Comparison of ENCODE assay signal across 11 cellular contexts in the genomic region with DNA sequence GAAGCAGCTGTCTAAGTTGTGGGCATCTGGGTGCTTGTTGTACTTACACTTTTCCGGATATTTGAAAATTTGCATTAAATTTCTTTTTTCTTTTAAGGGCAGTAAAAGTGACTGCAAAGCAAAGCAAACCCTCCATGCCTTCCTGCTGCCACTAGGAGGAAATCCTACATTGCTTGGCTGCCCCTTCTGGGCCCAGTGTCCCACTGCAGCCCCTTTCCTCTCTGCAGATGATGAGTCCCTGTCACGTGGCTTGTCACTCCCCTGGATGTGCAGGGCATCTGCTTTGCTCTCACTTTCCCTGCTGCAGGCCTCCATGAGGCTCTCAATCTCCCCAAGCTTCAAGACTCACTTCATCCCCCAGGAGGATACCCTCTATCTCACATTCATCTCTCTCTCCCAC. TPM values are rescaled to one million over a fixed set of nuclear protein-coding genes. Genes with fewer than 3 reads are reported as not detected.
A peak's percentile ranks its signal among the peaks of the same experiment; 100 is the strongest.
DNase-seq lines count a peak whose midpoint lies in the region; ATAC-seq and TF ChIP-seq lines count a peak whose summit lies in the region.
"Had no signal": no experiment of that assay in that cellular context is flagged by ENCODE, and none has a peak within 500 bp of the region (broad histone marks: within the 10 kb centered on the region; RNA-seq: fewer than 3 reads in every experiment).

No MANE protein-coding gene starts in this region.

- no peaks in the 10 kb centered on the region for H4K20me1 ChIP-seq in GM23248 (ENCODE audit: insufficient read depth)

- no peak for ATAC-seq in HG02938 (IDR thresholded peaks at IDR 0.05; ENCODE audit: unreplicated experiment)
- no peak for ATAC-seq in GM21515 (IDR thresholded peaks at IDR 0.05; ENCODE audit: unreplicated experiment)

- no peak overlapping the region for H3K9ac ChIP-seq in GM23248

- in situ Hi-C loops in GM23248 (cut with MboI), result no loop called here

- TF ChIP-seq CTCF in fibroblast of villous mesenchyme (IDR thresholded peaks at IDR 0.05; ENCODE audit: insufficient read depth, low read depth, low read length) (peak; percentile 30), uterus (IDR thresholded peaks at IDR 0.05) (no peak), breast epithelium (IDR thresholded peaks at IDR 0.05) (no peak)

- WGBS in GM23248 (ENCODE audit: low coverage in 1 of 2, low lambda C conversion rate in 2 of 2, missing lambda C conversion rate in 2 of 2), 2 experiments, result 10 to 22% methylated on average over 1 to 2 of the region's 2 CpGs

- no peaks in the 10 kb centered on the region for H3K79me2 ChIP-seq in GM23248 (ENCODE audit: insufficient read depth)

- no peaks in the 10 kb centered on the region for H3K36me3 ChIP-seq in GM23248 (ENCODE audit: low read depth)
- no peaks in the 10 kb centered on the region for H3K36me3 ChIP-seq in uterus
- H3K36me3 ChIP-seq in breast epithelium, result no peaks in the 10 kb centered on the region

- no peak overlapping the region for H2AFZ ChIP-seq in GM23248

- no peaks in the 10 kb centered on the region for H3K27me3 ChIP-seq in GM23248 (replicated peaks; ENCODE audit: insufficient read depth)
- H3K27me3 ChIP-seq in uterus, result no peaks in the 10 kb centered on the region
- peaks cover 0 to 13% of the 10 kb centered on the region in 2 donors for H3K27me3 ChIP-seq in breast epithelium

- H3K4me3 ChIP-seq in GM23248 (no peak overlapping the region), fibroblast of villous mesenchyme (ENCODE audit: low read depth, low read length) (no peak overlapping the region), uterus (no peak overlapping the region), breast epithelium (no peak overlapping the region)

- intact Hi-C loops in uterus (cut with DNase I; ENCODE audit: low total_unique reads) (no loop called here), breast epithelium (cut with DNase I; ENCODE audit: low total_unique reads) (no loop called here)

- H3K9me2 ChIP-seq in GM23248 (ENCODE audit: insufficient read depth), result no peaks in the 10 kb centered on the region

- H3K27ac ChIP-seq in GM23248 (no peak overlapping the region), uterus (no peak overlapping the region), breast epithelium (no peak overlapping the region)

- H3K9me3 ChIP-seq in GM23248 (ENCODE audit: low read depth) (no peaks in the 10 kb centered on the region), uterus (no peaks in the 10 kb centered on the region), breast epithelium (no peaks in the 10 kb centered on the region)

- no peak overlapping the region for H3K4me2 ChIP-seq in GM23248 (ENCODE audit: unreplicated experiment)

- peak; percentile 18 for DNase-seq in AG08395 (ENCODE audit: low spot score)
- DNase-seq in GM23248, result peak; percentile 43
- peak; percentile 39 for DNase-seq in RPMI8226
- DNase-seq in fibroblast of villous mesenchyme (ENCODE audit: low read depth), result peak; percentile 8
- no peak for DNase-seq in uterus
- no peak for DNase-seq in breast epithelium (ENCODE audit: low spot score in 2 of 2)
- DNase-seq: activated CD4-positive, CD25-positive, alpha-beta regulatory T cell; hippocampal formation; posterior cingulate gyrus had no signal

- TF ChIP-seq POLR2A in uterus (IDR thresholded peaks at IDR 0.05) (no peak), breast epithelium (IDR thresholded peaks at IDR 0.05) (no peak)

- no peaks in the 10 kb centered on the region for H3F3A ChIP-seq in GM23248 (ENCODE audit: insufficient read depth)

- H3K4me1 ChIP-seq in GM23248 (ENCODE audit: insufficient read depth) (no peaks in the 10 kb centered on the region), uterus (no peaks in the 10 kb centered on the region), breast epithelium (no peaks in the 10 kb centered on the region)

RNA-seq across cellular contexts. Expression of gene TSR2, which starts 12.7 kb away (rescaled TPM):
- 19.6 and 22.1 TPM in 2 replicates for total RNA-seq in GM23248 (2014; rRNA removed; shearing (Covaris generic))
- 42.4 TPM in 2 replicates for polyA plus RNA-seq in GM23248 (2016; fragmentation: Nextera tagmentation; extraction: Ambion mirVana)
- total RNA-seq in fibroblast of villous mesenchyme (9.3 and 12.1 TPM in 2 replicates), uterus (10 to 100 TPM in 3 of 4 donors, 1 to 10 TPM in 1; 5.6 to 46.3 (median 14.6) TPM), breast epithelium (10 to 100 TPM; 20.1 to 23.3 (median 21.9) TPM)

RNA-seq across cellular contexts. Expression of gene FGD1, which starts 43.1 kb away (rescaled TPM):
- total RNA-seq in GM23248 (2014; rRNA removed; shearing (Covaris generic)), result 8.6 and 9.1 TPM in 2 replicates
- polyA plus RNA-seq in GM23248 (2016; fragmentation: Nextera tagmentation; extraction: Ambion mirVana), result 5.4 and 6.0 TPM in 2 replicates
- 10.4 and 11.0 TPM in 2 replicates for total RNA-seq in fibroblast of villous mesenchyme
- 10 to 100 TPM in 2 of 4 donors, 1 to 10 TPM in 1, under 1 TPM in 1; 0.51 to 14.6 (median 9.0) TPM for total RNA-seq in uterus
- 1 to 10 TPM; 2.6 to 3.7 (median 3.3) TPM for total RNA-seq in breast epithelium

Comparison
In these comparisons a context has a peak if more than half of its experiments do, and no peak if none do; other contexts are left out.
1. DNase-seq: peak in AG08395 (single experiment), GM23248 (single experiment), RPMI8226 (single experiment) and fibroblast of villous mesenchyme (single experiment); none in uterus (0 of 2) and breast epithelium (0 of 2).